In genomic region chr6:38208028-38208427, GRCh38 we compare ENCODE assay signal across 24 cellular contexts.
"Had no signal": no experiment of that assay in that cellular context is flagged by ENCODE, and none has a peak within 500 bp of the region (broad histone marks: within the 10 kb centered on the region; RNA-seq: fewer than 3 reads in every experiment).

No MANE protein-coding gene starts in this region.

- H3K4me3 ChIP-seq: K562, Peyer's patch, SJCRH30 had no signal

- H3K27ac ChIP-seq: HL-60, KMS-11, Peyer's patch, SJCRH30 had no signal

- H3K9ac ChIP-seq: KMS-11 had no signal

- H3K4me1 ChIP-seq: Peyer's patch had no signal

- ATAC-seq: K562, PC-3, Right ventricle myocardium inferior, SK-N-SH treated with all-trans-retinoic acid at 6 μM for 48 hours had no signal

- H3K27me3 ChIP-seq: Peyer's patch, SJCRH30 had no signal

- H3K4me2 ChIP-seq: KMS-11 had no signal

- H3K9me3 ChIP-seq: Peyer's patch, SJCRH30 had no signal

- H3K36me3 ChIP-seq: Peyer's patch, SJCRH30 had no signal

- DNase-seq: Kasumi-1, MV-4-11, NCI-H1048, NCI-H1105, NCI-H1436 treated with DMSO at 0.1 percent for 48 hours, NCI-H1694, NCI-H187 treated with DMSO at 0.1 percent for 48 hours, NCI-H2029 treated with DMSO at 0.1 percent for 48 hours, NCI-H2171, NCI-H226, NCI-H446, NCI-H510A, NCI-H524 treated with DMSO at 0.1 percent for 48 hours, NCI-H69, NCI-H774, PC-3, Peyer's patch, SHP77 treated with DMSO at 0.1 percent for 48 hours, SJCRH30 had no signal
